ENCODE assay signal across 11 cellular contexts in genomic region chr12:131242741-131243496, GRCh38.
A peak's percentile ranks its signal among the peaks of the same experiment; 100 is the strongest.
DNase-seq lines count a peak whose midpoint lies in the region; ATAC-seq, FAIRE-seq and TF ChIP-seq lines count a peak whose summit lies in the region.
"Had no signal": no experiment of that assay in that cellular context is flagged by ENCODE, and none has a peak within 500 bp of the region (broad histone marks: within the 10 kb centered on the region; RNA-seq: fewer than 3 reads in every experiment).

No MANE protein-coding gene starts in this region.

- DNase-seq in activated naive CD4-positive, alpha-beta T cell treated with anti-CD3 and anti-CD28 coated beads for 36 hours, result peak; percentile 31
- no peak for DNase-seq in activated naive CD4-positive, alpha-beta T cell treated with Interleukin-2 at 50 U/mL for 16 hours
- peak; percentile 66 for DNase-seq in MG63
- DNase-seq in spleen, result peak; percentile 29
- no peak for DNase-seq in ascending aorta (ENCODE audit: low spot score in 2 of 2)
- no peak for DNase-seq in RCC 7860 (ENCODE audit: low spot score)
- no peak for DNase-seq in GM19238 (ENCODE audit: insufficient read length, low spot score)
- DNase-seq: COR-L47, NCI-H2029 treated with DMSO at 0.1 percent for 48 hours had no signal

- H3K4me1 ChIP-seq in spleen, result no peaks in the 10 kb centered on the region
- H3K4me1 ChIP-seq in ascending aorta, result no peaks in the 10 kb centered on the region

- CTCF ChIA-PET in activated naive CD4-positive, alpha-beta T cell treated with anti-CD3 and anti-CD28 coated beads for 36 hours (lab: Charles Lee), result no interaction called here

- no peaks in the 10 kb centered on the region for H3K36me3 Mint-ChIP-seq in activated naive CD4-positive, alpha-beta T cell treated with anti-CD3 and anti-CD28 coated beads for 36 hours (ENCODE audit: low read depth)
- no peaks in the 10 kb centered on the region for H3K36me3 Mint-ChIP-seq in activated T-helper 17 cell treated with anti-CD3 and anti-CD28 coated beads, Interleukin-2, amount 50 U/mL, for 72 hours (ENCODE audit: low read depth)

- peaks cover 10% of the 10 kb centered on the region for H3K4me1 Mint-ChIP-seq in activated naive CD4-positive, alpha-beta T cell treated with anti-CD3 and anti-CD28 coated beads for 36 hours (ENCODE audit: low read depth)
- no peaks in the 10 kb centered on the region for H3K4me1 Mint-ChIP-seq in activated T-helper 17 cell treated with anti-CD3 and anti-CD28 coated beads, Interleukin-2, amount 50 U/mL, for 72 hours

- H3K4me3 ChIP-seq in MG63, result peak overlapping the region; percentile 23; the same call in 1 of the 2 replicates
- H3K4me3 ChIP-seq in spleen, result no peak overlapping the region
- no peak overlapping the region for H3K4me3 ChIP-seq in ascending aorta

- H3K27me3 ChIP-seq in MG63 (no peaks in the 10 kb centered on the region), spleen (replicated peaks in 1 of 7) (peaks cover 0 to 16% (median 0%) of the 10 kb centered on the region in 7 donors), ascending aorta (no peaks in the 10 kb centered on the region)

- H3K9me3 Mint-ChIP-seq in activated naive CD4-positive, alpha-beta T cell treated with anti-CD3 and anti-CD28 coated beads for 36 hours, result no peaks in the 10 kb centered on the region
- H3K9me3 Mint-ChIP-seq in activated T-helper 17 cell treated with anti-CD3 and anti-CD28 coated beads, Interleukin-2, amount 50 U/mL, for 72 hours, result peaks cover 4% of the 10 kb centered on the region

- no peak overlapping the region for H3K27ac ChIP-seq in spleen
- no peak overlapping the region for H3K27ac ChIP-seq in ascending aorta

- intact Hi-C loops in activated naive CD4-positive, alpha-beta T cell treated with anti-CD3 and anti-CD28 coated beads for 36 hours (cut with micrococcal nuclease), result no loop called here
- intact Hi-C loops in spleen (cut with DNase I; ENCODE audit: low total_unique reads) (no loop called here), ascending aorta (cut with DNase I) (no loop called here)

- 80 to 88% (median 87%) methylated on average over 5 of the region's 5 CpGs for WGBS in spleen, 5 donors

- TF ChIP-seq CTCF in spleen (IDR thresholded peaks at IDR 0.05 in 8 of 11, conservative IDR thresholded peaks at IDR 0.05 in 3 of 11) (no peak), ascending aorta (IDR thresholded peaks at IDR 0.05) (no peak)

- no peaks in the 10 kb centered on the region for H3K27me3 Mint-ChIP-seq in activated naive CD4-positive, alpha-beta T cell treated with anti-CD3 and anti-CD28 coated beads for 36 hours (ENCODE audit: low read depth)
- peaks cover 5% of the 10 kb centered on the region for H3K27me3 Mint-ChIP-seq in activated T-helper 17 cell treated with anti-CD3 and anti-CD28 coated beads, Interleukin-2, amount 50 U/mL, for 72 hours

- H3K4me3 Mint-ChIP-seq in activated naive CD4-positive, alpha-beta T cell treated with anti-CD3 and anti-CD28 coated beads for 36 hours, result no peak overlapping the region
- H3K4me3 Mint-ChIP-seq in activated T-helper 17 cell treated with anti-CD3 and anti-CD28 coated beads, Interleukin-2, amount 50 U/mL, for 72 hours, result no peak overlapping the region

- H3K36me3 ChIP-seq in MG63 (no peaks in the 10 kb centered on the region), spleen (no peaks in the 10 kb centered on the region), ascending aorta (no peaks in the 10 kb centered on the region)

- no peak for TF ChIP-seq POLR2A in spleen (IDR thresholded peaks at IDR 0.05)

- no peak overlapping the region for H3K27ac Mint-ChIP-seq in activated naive CD4-positive, alpha-beta T cell treated with anti-CD3 and anti-CD28 coated beads for 36 hours
- H3K27ac Mint-ChIP-seq in activated T-helper 17 cell treated with anti-CD3 and anti-CD28 coated beads, Interleukin-2, amount 50 U/mL, for 72 hours, result no peak overlapping the region

- ATAC-seq in activated T-helper 17 cell treated with anti-CD3 and anti-CD28 coated beads, Interleukin-2, amount 50 U/mL, for 72 hours (replicated peaks), result peak; percentile 85

- H3K9me3 ChIP-seq in MG63 (peaks cover 4% of the 10 kb centered on the region; the same call in 1 of the 2 replicates), spleen (peaks cover 0 to 10% (median 0%) of the 10 kb centered on the region in 8 donors), ascending aorta (no peaks in the 10 kb centered on the region)

- no peak for FAIRE-seq in RCC 7860 (lab: Jason Lieb, UNC)
- FAIRE-seq: GM19239 had no signal

Comparison
In these comparisons a context has a peak if more than half of its experiments do, and no peak if none do; other contexts are left out.
1. DNase-seq: peak in activated naive CD4-positive, alpha-beta T cell treated with anti-CD3 and anti-CD28 coated beads for 36 hours (single experiment), MG63 (single experiment) and spleen (single experiment); none in activated naive CD4-positive, alpha-beta T cell treated with Interleukin-2 at 50 U/mL for 16 hours (single experiment), ascending aorta (0 of 2), RCC 7860 (single experiment) and GM19238 (single experiment).